25 cellular contexts compared by ENCODE assay signal in the genomic region with DNA sequence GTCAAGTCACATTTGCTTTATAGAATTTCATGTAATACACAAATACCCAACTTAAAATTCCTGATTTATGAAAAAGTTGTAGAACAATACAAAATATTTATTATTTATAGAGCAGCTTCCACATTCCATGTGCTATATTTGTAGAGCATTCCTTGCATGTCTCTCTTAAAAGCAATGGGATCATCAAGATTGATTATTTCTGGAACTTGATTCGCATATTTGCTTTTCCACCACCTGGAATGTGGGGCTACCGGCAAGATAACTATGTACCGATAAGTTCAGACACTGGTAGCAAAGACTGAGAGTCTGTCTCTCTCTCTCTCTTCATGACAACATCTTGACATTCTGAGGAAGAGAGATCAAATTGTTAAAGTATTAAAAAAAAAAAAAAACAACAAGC. TPM values are rescaled to one million over a fixed set of nuclear protein-coding genes. Genes with fewer than 3 reads are reported as not detected.
"Had no signal": no experiment of that assay in that cellular context is flagged by ENCODE, and none has a peak within 500 bp of the region (broad histone marks: within the 10 kb centered on the region; RNA-seq: fewer than 3 reads in every experiment).

No MANE protein-coding gene starts in this region.

- H3K36me3 Mint-ChIP-seq: activated naive CD8-positive, alpha-beta T cell treated with anti-CD3 and anti-CD28 coated beads, Interleukin-2, amount 10 ng/mL, durations not matched to agents 7 days and 5 days had no signal

- H3K9me3 Mint-ChIP-seq: activated CD8-positive, alpha-beta T cell treated with anti-CD3 and anti-CD28 coated beads for 36 hours; activated naive CD8-positive, alpha-beta T cell treated with anti-CD3 and anti-CD28 coated beads, Interleukin-2, amount 10 ng/mL, durations not matched to agents 7 days and 5 days; activated T-cell treated with anti-CD3 and anti-CD28 coated beads, Interleukin-2, amount 50 U/mL, for 72 hours; activated T-helper 2 cell treated with anti-CD3 and anti-CD28 coated beads, Interferon-gamma antibody, Interleukin-2, Interleukin-4, amounts not matched to agents 10 μg/mL and 5 μg/mL and 100 μg/mL, durations not matched to agents 14 hours and 24 hours and 36 hours had no signal

- H3K27ac Mint-ChIP-seq: activated CD4-positive, alpha-beta T cell treated with anti-CD3 and anti-CD28 coated beads for 36 hours; activated CD8-positive, alpha-beta T cell treated with anti-CD3 and anti-CD28 coated beads for 36 hours; activated naive CD8-positive, alpha-beta T cell treated with anti-CD3 and anti-CD28 coated beads, Interleukin-2, amount 10 ng/mL, durations not matched to agents 7 days and 5 days; activated T-cell treated with anti-CD3 and anti-CD28 coated beads, Interleukin-2, amount 50 U/mL, for 72 hours; activated T-helper 2 cell treated with anti-CD3 and anti-CD28 coated beads, Interferon-gamma antibody, Interleukin-2, Interleukin-4, amounts not matched to agents 10 μg/mL and 5 μg/mL and 100 μg/mL, durations not matched to agents 14 hours and 24 hours and 36 hours had no signal

- H3K27me3 ChIP-seq: adrenal gland, brain microvascular endothelial cell, cardiac muscle cell had no signal

- H3K4me3 ChIP-seq: adrenal gland, cardiac muscle cell had no signal

- H3K27me3 Mint-ChIP-seq: activated CD4-positive, alpha-beta T cell treated with anti-CD3 and anti-CD28 coated beads for 36 hours; activated naive CD8-positive, alpha-beta T cell treated with anti-CD3 and anti-CD28 coated beads, Interleukin-2, amount 10 ng/mL, durations not matched to agents 7 days and 5 days had no signal

- DNase-seq: activated CD4-positive, alpha-beta T cell treated with anti-CD3 and anti-CD28 coated beads for 36 hours; activated CD8-positive, alpha-beta memory T cell treated with anti-CD3 and anti-CD28 coated beads, Interleukin-2, amount 50 U/mL, for 4 hours; activated CD8-positive, alpha-beta T cell treated with anti-CD3 and anti-CD28 coated beads for 36 hours; activated naive CD4-positive, alpha-beta T cell treated with anti-CD3 and anti-CD28 coated beads, Interleukin-2, amount 50 U/mL, for 16 hours; activated naive CD8-positive, alpha-beta T cell treated with anti-CD3 and anti-CD28 coated beads, Interleukin-2, amount 10 ng/mL, durations not matched to agents 7 days and 5 days; activated T-cell treated with anti-CD3 and anti-CD28 coated beads, Interleukin-2, amount 50 U/mL, for 72 hours; adrenal gland; aorta; brain microvascular endothelial cell; Kasumi-1; KBM-7; NCI-H1092; NCI-H1417; NCI-H1694; NCI-H2029; NCI-H2107; NCI-H2171 treated with DMSO at 0.1 percent for 48 hours; NCI-H226; NCI-H526 treated with DMSO at 0.1 percent for 48 hours; NCI-H82; SIG-M5; T-helper 1 cell had no signal

- H3K9me3 ChIP-seq: adrenal gland had no signal

- H3K4me3 Mint-ChIP-seq: activated CD4-positive, alpha-beta T cell treated with anti-CD3 and anti-CD28 coated beads for 36 hours; activated CD8-positive, alpha-beta T cell treated with anti-CD3 and anti-CD28 coated beads for 36 hours; activated naive CD8-positive, alpha-beta T cell treated with anti-CD3 and anti-CD28 coated beads, Interleukin-2, amount 10 ng/mL, durations not matched to agents 7 days and 5 days; activated T-cell treated with anti-CD3 and anti-CD28 coated beads, Interleukin-2, amount 50 U/mL, for 72 hours had no signal

- H3K4me1 Mint-ChIP-seq: activated CD4-positive, alpha-beta T cell treated with anti-CD3 and anti-CD28 coated beads for 36 hours; activated naive CD8-positive, alpha-beta T cell treated with anti-CD3 and anti-CD28 coated beads, Interleukin-2, amount 10 ng/mL, durations not matched to agents 7 days and 5 days had no signal

- H3K4me1 ChIP-seq: adrenal gland had no signal

- H3K27ac ChIP-seq: adrenal gland, brain microvascular endothelial cell, cardiac muscle cell, VCaP had no signal

- H3K36me3 ChIP-seq: adrenal gland, brain microvascular endothelial cell, cardiac muscle cell had no signal

RNA-seq across cellular contexts. Expression of gene MAPK10, which starts 59.3 kb away (rescaled TPM):
- total RNA-seq: activated CD8-positive, alpha-beta T cell treated with anti-CD3 and anti-CD28 coated beads for 36 hours; activated naive CD8-positive, alpha-beta T cell treated with anti-CD3 and anti-CD28 coated beads, Interleukin-2, amount 10 ng/mL, durations not matched to agents 7 days and 5 days; activated T-helper 2 cell treated with anti-CD3 and anti-CD28 coated beads, Interferon-gamma antibody, Interleukin-2, Interleukin-4, amounts not matched to agents 10 μg/mL and 5 μg/mL and 100 μg/mL, durations not matched to agents 14 hours and 24 hours and 36 hours had no signal
